In genomic region chr11:122002926-122003325, GRCh38 we compare ENCODE assay signal across 19 cellular contexts.
DNase-seq lines count a peak whose midpoint lies in the region; ATAC-seq and TF ChIP-seq lines count a peak whose summit lies in the region.
"Had no signal": no experiment of that assay in that cellular context is flagged by ENCODE, and none has a peak within 500 bp of the region (broad histone marks: within the 10 kb centered on the region; RNA-seq: fewer than 3 reads in every experiment).

No MANE protein-coding gene starts in this region.

- H4K91ac ChIP-seq in IMR-90 (ENCODE audit: insufficient read depth, low read depth, low read length) = no peak overlapping the region

- no peak overlapping the region for H3K4ac ChIP-seq in IMR-90 (ENCODE audit: low read depth, low read length)

- peak overlapping the region; percentile 91; the same call in 1 of the 2 replicates for H3K18ac ChIP-seq in IMR-90 (ENCODE audit: low read depth, low read length)

- H3K27ac ChIP-seq in AG04450 (ENCODE audit: low read depth, low read length) (no peak overlapping the region), IMR-90 (ENCODE audit: insufficient read depth, low read length) (no peak overlapping the region), smooth muscle cell (ENCODE audit: low read depth) (no peak overlapping the region), upper lobe of right lung (no peak overlapping the region)
- H3K27ac ChIP-seq: 22Rv1, BLaER1, C4-2B had no signal

- H2AK9ac ChIP-seq in IMR-90 (replicated peaks; ENCODE audit: low read depth, low read length, poor library complexity) = no peak overlapping the region

- no peaks in the 10 kb centered on the region for H3K27me3 ChIP-seq in AG04450 (ENCODE audit: control insufficient read depth, insufficient read depth, low read length)
- H3K27me3 ChIP-seq in IMR-90 (ENCODE audit: control insufficient read depth, insufficient read depth, low read length) = no peaks in the 10 kb centered on the region
- no peaks in the 10 kb centered on the region for H3K27me3 ChIP-seq in smooth muscle cell (ENCODE audit: low read depth)
- no peaks in the 10 kb centered on the region for H3K27me3 ChIP-seq in upper lobe of right lung
- H3K27me3 ChIP-seq: BLaER1 had no signal

- H3K4me2 ChIP-seq in IMR-90 (ENCODE audit: low read depth, low read length) = peak overlapping the region; percentile 64; the same call in 1 of the 2 replicates
- H3K4me2 ChIP-seq in smooth muscle cell = no peak overlapping the region
- H3K4me2 ChIP-seq: BLaER1 had no signal

- H3K36me3 ChIP-seq in IMR-90 (ENCODE audit: control insufficient read depth, insufficient read depth, low read length) = no peaks in the 10 kb centered on the region
- no peaks in the 10 kb centered on the region for H3K36me3 ChIP-seq in smooth muscle cell (ENCODE audit: low read depth)
- H3K36me3 ChIP-seq in upper lobe of right lung = no peaks in the 10 kb centered on the region
- H3K36me3 ChIP-seq: BLaER1 had no signal

- H2AK5ac ChIP-seq in IMR-90 (ENCODE audit: low read depth, low read length) = no peak overlapping the region

- in situ Hi-C loops in IMR-90 (cut with MboI; ENCODE audit: low sequenced_read_pairs) = no loop called here

- no peak overlapping the region for H2BK120ac ChIP-seq in IMR-90 (ENCODE audit: low read depth, low read length)

- BruUV-seq in IMR-90 (replicated peaks; lab: Mats Ljungman, UMichigan) = no TSS peak

- CTCF ChIA-PET in AG04450 (lab: Charles Lee) = no interaction called here
- CTCF ChIA-PET in IMR-90 (lab: Yijun Ruan, JAX) = interaction anchor here (0.5 kb wide), 1 partner anchor 419 kb away, joined by 5 read pairs; no protein-coding TSS in a partner anchor

- H3K4me1 ChIP-seq in IMR-90 (ENCODE audit: control insufficient read depth, insufficient read depth, low read length) = peaks cover 7% of the 10 kb centered on the region
- H3K4me1 ChIP-seq in smooth muscle cell (ENCODE audit: low read depth) = no peaks in the 10 kb centered on the region
- no peaks in the 10 kb centered on the region for H3K4me1 ChIP-seq in upper lobe of right lung
- H3K4me1 ChIP-seq: Caco-2 had no signal

- H4K20me1 ChIP-seq in IMR-90 (ENCODE audit: insufficient read depth, low read length) (no peaks in the 10 kb centered on the region), smooth muscle cell (ENCODE audit: low read depth) (no peaks in the 10 kb centered on the region)
- H4K20me1 ChIP-seq: BLaER1 had no signal

- H2BK20ac ChIP-seq in IMR-90 (ENCODE audit: low read depth, low read length) = no peak overlapping the region

- H2BK15ac ChIP-seq in IMR-90 (ENCODE audit: low read depth, low read length) = no peak overlapping the region

- TF ChIP-seq RAD21 in IMR-90 (IDR thresholded peaks at IDR 0.05; ENCODE audit: low read length) = no peak

- no CpG with 5 or more reads among the region's 1 CpG for WGBS in IMR-90 (ENCODE audit: extremely low coverage in 2 of 2, insufficient read length in 1 of 2), 2 experiments
- WGBS in smooth muscle cell (ENCODE audit: low lambda C conversion rate) = 39% methylated on average over 1 of the region's 1 CpG

- intact Hi-C loops in IMR-90 (cut with micrococcal nuclease) (no loop called here), upper lobe of right lung (cut with DNase I) (no loop called here)

- H3K9ac ChIP-seq in IMR-90 (ENCODE audit: low read depth, low read length) (no peak overlapping the region), smooth muscle cell (ENCODE audit: low read depth) (no peak overlapping the region)
- H3K9ac ChIP-seq: BLaER1 had no signal

- ATAC-seq in IMR-90 (ENCODE audit: low read depth) (peak; percentile 64), upper lobe of right lung (no peak)
- ATAC-seq: CD8-positive, alpha-beta T cell; GM12878 had no signal

- H3K9me1 ChIP-seq in IMR-90 (ENCODE audit: insufficient read depth, low read length) = no peaks in the 10 kb centered on the region

- no peak overlapping the region for H2AFZ ChIP-seq in IMR-90 (replicated peaks; ENCODE audit: low read length, poor library complexity)
- H2AFZ ChIP-seq in smooth muscle cell (ENCODE audit: low read depth) = peak overlapping the region; percentile 51

- no peak overlapping the region for H3K14ac ChIP-seq in IMR-90 (replicated peaks; ENCODE audit: low read depth, low read length)

- H3K79me2 ChIP-seq in smooth muscle cell (ENCODE audit: low read depth) = no peaks in the 10 kb centered on the region

- H4K8ac ChIP-seq in IMR-90 (ENCODE audit: low read depth in 2 of 2, low read length in 2 of 2) = no peak overlapping the region

- TF ChIP-seq POLR2A in IMR-90 (IDR thresholded peaks at IDR 0.05; ENCODE audit: low read depth, low read length) = no peak

- DNase-seq in AG04450 (ENCODE audit: low read depth, low spot score) (peak; percentile 20), IMR-90 (peak; percentile 47), fibroblast of gingiva (ENCODE audit: low read depth) (peak; percentile 12), smooth muscle cell (lab: John Stamatoyannopoulos, UW; ENCODE audit: unreplicated experiment) (no peak), DMS 273 treated with DMSO at 0.1 percent for 48 hours (lab: John Stamatoyannopoulos, UW) (no peak), upper lobe of right lung (no peak)
- DNase-seq in activated CD8-positive, alpha-beta memory T cell treated with anti-CD3 and anti-CD28 coated beads for 24 hours = no peak
- DNase-seq: Caco-2; CD4-positive, CD25-positive, alpha-beta regulatory T cell; CD8-positive, alpha-beta T cell; DMS79; EL; GDM1; GOT3; HCEC 1CT had no signal

- H3K79me1 ChIP-seq in IMR-90 (ENCODE audit: low read depth in 1 of 2, low read length in 2 of 2) = no peaks in the 10 kb centered on the region

- POLR2A ChIA-PET in AG04450 (lab: Yijun Ruan, JAX) (no interaction called here), IMR-90 (lab: Charles Lee; ENCODE audit: unreplicated experiment) (no interaction called here)

- H2BK5ac ChIP-seq in IMR-90 (ENCODE audit: low read depth, low read length, poor library complexity, severe bottlenecking) = peak overlapping the region; percentile 75

- H3K9me3 ChIP-seq in AG04450 (ENCODE audit: control insufficient read depth, insufficient read depth, low read length) = no peaks in the 10 kb centered on the region
- H3K9me3 ChIP-seq in IMR-90 (ENCODE audit: control insufficient read depth, insufficient read depth, low read length) = no peaks in the 10 kb centered on the region
- no peaks in the 10 kb centered on the region for H3K9me3 ChIP-seq in smooth muscle cell (replicated peaks; ENCODE audit: low read depth)
- H3K9me3 ChIP-seq in upper lobe of right lung = no peaks in the 10 kb centered on the region
- H3K9me3 ChIP-seq: BLaER1, Caco-2 had no signal

- H3K23ac ChIP-seq in IMR-90 (ENCODE audit: low read depth, low read length) = no peak overlapping the region

- H3F3A ChIP-seq in smooth muscle cell (ENCODE audit: low read depth) = no peaks in the 10 kb centered on the region

- dilution Hi-C loops in IMR-90 (cut with HindIII; ENCODE audit: low sequenced_read_pairs, unreplicated experiment) = no loop called here

- H3K56ac ChIP-seq in IMR-90 (ENCODE audit: extremely low read depth, insufficient read depth, low read length) = no peak overlapping the region

- H4K5ac ChIP-seq in IMR-90 (ENCODE audit: low read depth, low read length) = no peak overlapping the region; the same call in 1 of the 2 replicates

- TF ChIP-seq CTCF in AG04450 (IDR thresholded peaks at IDR 0.05; ENCODE audit: low read depth, low read length) = no peak
- no peak for TF ChIP-seq CTCF in IMR-90 (conservative IDR thresholded peaks at IDR 0.05; ENCODE audit: low read depth, low read length)
- TF ChIP-seq CTCF in smooth muscle cell (IDR thresholded peaks at IDR 0.05; ENCODE audit: borderline replicate concordance, insufficient read depth, poor library complexity, severe bottlenecking) = no peak
- TF ChIP-seq CTCF in upper lobe of right lung (IDR thresholded peaks at IDR 0.05) = no peak

- H3K4me3 ChIP-seq in AG04450 (ENCODE audit: low read depth, low read length) = no peak overlapping the region
- H3K4me3 ChIP-seq in IMR-90 (ENCODE audit: insufficient read depth, low read depth, low read length) = no peak overlapping the region
- H3K4me3 ChIP-seq in smooth muscle cell = no peak overlapping the region
- H3K4me3 ChIP-seq in upper lobe of right lung = no peak overlapping the region
- H3K4me3 ChIP-seq: BLaER1, GM12878 had no signal

TF ChIP-seq in IMR-90, 13 proteins besides CTCF, POLR2A, EP300 and RAD21:
- no peak for TF ChIP-seq NFE2L2 (IDR thresholded peaks at IDR 0.05; ENCODE audit: low read depth, low read length)
- no peak for TF ChIP-seq RCOR1 (IDR thresholded peaks at IDR 0.05; ENCODE audit: insufficient replicate concordance, low read length)
- no peak for TF ChIP-seq FOS (IDR thresholded peaks at IDR 0.05; ENCODE audit: low read depth, low read length)
- TF ChIP-seq RFX5 (IDR thresholded peaks at IDR 0.05; ENCODE audit: low read depth, low read length) = no peak
- TF ChIP-seq MXI1 (IDR thresholded peaks at IDR 0.05; ENCODE audit: borderline replicate concordance, low read depth, low read length) = no peak
- TF ChIP-seq CHD1 (IDR thresholded peaks at IDR 0.05; ENCODE audit: low read depth, low read length) = no peak
- no peak for TF ChIP-seq USF2 (IDR thresholded peaks at IDR 0.05; ENCODE audit: low read depth, low read length)
- TF ChIP-seq CEBPB (IDR thresholded peaks at IDR 0.05; ENCODE audit: low read depth, low read length) = no peak
- no peak for TF ChIP-seq SMC3 (IDR thresholded peaks at IDR 0.05; ENCODE audit: low read depth, low read length)
- no peak for TF ChIP-seq MAZ (IDR thresholded peaks at IDR 0.05; ENCODE audit: borderline replicate concordance, low read depth, low read length)
- TF ChIP-seq BHLHE40 (IDR thresholded peaks at IDR 0.05; ENCODE audit: low read depth, low read length) = no peak
- TF ChIP-seq ELK1 (IDR thresholded peaks at IDR 0.05; ENCODE audit: borderline replicate concordance, low read depth, low read length) = no peak
- no peak for TF ChIP-seq MAFK (IDR thresholded peaks at IDR 0.05; ENCODE audit: low read depth, low read length)

Comparison
In these comparisons a context has a peak if more than half of its experiments do, and no peak if none do; other contexts are left out.
1. DNase-seq: peak in AG04450 (single experiment), IMR-90 (single experiment) and fibroblast of gingiva (single experiment); none in smooth muscle cell (single experiment), DMS 273 treated with DMSO at 0.1 percent for 48 hours (single experiment), upper lobe of right lung (single experiment) and activated CD8-positive, alpha-beta memory T cell treated with anti-CD3 and anti-CD28 coated beads for 24 hours (single experiment).